Comparison of ENCODE assay signal across 8 cellular contexts in genomic region chr1:23799570-23800395, GRCh38. TPM values are rescaled to one million over a fixed set of nuclear protein-coding genes. Genes with fewer than 3 reads are reported as not detected.
DNase-seq lines count a peak whose midpoint lies in the region; ATAC-seq and TF ChIP-seq lines count a peak whose summit lies in the region.

No MANE protein-coding gene starts in this region.

- H3K9me2 ChIP-seq in SK-N-SH: no peaks in the 10 kb centered on the region

- intact Hi-C loops in dorsolateral prefrontal cortex (cut with DNase I): loop anchor here (2.0 to 10.0 kb wide), 3 partner anchors 25 to 175 kb away; partner anchors contain the start of genes FUCA1 (in 2 of the 2) and HMGCL (in 2 of the 2)

- no peaks in the 10 kb centered on the region for H4K20me1 ChIP-seq in SK-N-SH (ENCODE audit: insufficient read depth)

- WGBS in SK-N-SH (ENCODE audit: low lambda C conversion rate): 7% methylated on average over 11 of the region's 47 CpGs

- no peak for TF ChIP-seq EP300 in SK-N-SH (IDR thresholded peaks at IDR 0.05; ENCODE audit: borderline replicate concordance in 1 of 2, low read depth in 1 of 2, low read length in 1 of 2)

- H3K36me3 ChIP-seq in SK-N-SH (replicated peaks in 1 of 2; ENCODE audit: control insufficient read depth in 1 of 2, insufficient read depth in 2 of 2, low read length in 1 of 2): peaks cover 5 to 30% of the 10 kb centered on the region in 2 experiments
- H3K36me3 ChIP-seq in thoracic aorta: peaks cover 8% of the 10 kb centered on the region

- H3K27me3 ChIP-seq in SK-N-SH (ENCODE audit: insufficient read depth): no peaks in the 10 kb centered on the region
- no peaks in the 10 kb centered on the region for H3K27me3 ChIP-seq in dorsolateral prefrontal cortex
- no peaks in the 10 kb centered on the region for H3K27me3 ChIP-seq in thoracic aorta (replicated peaks; ENCODE audit: insufficient read depth)

- H3K27ac ChIP-seq in SK-N-SH (ENCODE audit: low read depth in 2 of 2, low read length in 1 of 2) (peak overlapping the region; percentile 73 to 85), dorsolateral prefrontal cortex (peak overlapping the region in 58 of 59 donors; percentile 3 to 99 (median 96)), thoracic aorta (peak overlapping the region; percentile 85 to 93)

- peak in 2 of 3 donors; percentile 11 to 21 for DNase-seq in stimulated activated CD4-positive, alpha-beta T cell treated with anti-CD3 and anti-CD28 coated beads, Interleukin-12 subunit alpha, Interleukin-12 subunit beta, amount 100 ng/mL, for 48 hours (ENCODE audit: low read depth in 2 of 3, low spot score in 1 of 3)
- no peak for DNase-seq in stimulated activated CD4-positive, alpha-beta T cell treated with anti-CD3 and anti-CD28 coated beads, Interleukin-4, amount 100 ng/mL, for 4 hours
- peak; percentile 82 for DNase-seq in SK-N-SH
- DNase-seq in dorsolateral prefrontal cortex: peak in 1 of 10 donors; percentile 50
- peak; percentile 62 to 88 for DNase-seq in lung microvascular endothelial cell (ENCODE audit: low read depth in 2 of 2)
- no peak for DNase-seq in thoracic aorta (ENCODE audit: low spot score)

- no peak for TF ChIP-seq CTCF in SK-N-SH (IDR thresholded peaks at IDR 0.05)
- TF ChIP-seq CTCF in dorsolateral prefrontal cortex (IDR thresholded peaks at IDR 0.05 in 54 of 56, conservative IDR thresholded peaks at IDR 0.05 in 2 of 56; ENCODE audit: low read depth in 1 of 56, partially characterized antibody in 56 of 56): no peak
- TF ChIP-seq CTCF in thoracic aorta (IDR thresholded peaks at IDR 0.05): no peak

- CTCF ChIA-PET in SK-N-SH (lab: Yijun Ruan, JAX): interaction anchor here (0.6 to 5.7 kb wide), 8 partner anchors 9 to 162 kb away, joined by 3 to 47 read pairs (median 4); partner anchors contain the start of genes FUCA1, LYPLA2 and RPL11

- H3K79me2 ChIP-seq in SK-N-SH (ENCODE audit: insufficient read depth): no peaks in the 10 kb centered on the region; the same call in 1 of the 2 replicates

- peak overlapping the region; percentile 100 for H3K4me2 ChIP-seq in SK-N-SH

- POLR2A ChIA-PET in SK-N-SH (lab: Yijun Ruan, JAX): interaction anchor here (1.2 to 4.1 kb wide), 4 partner anchors 8 to 26 kb away, joined by 4 to 24 read pairs (median 12); partner anchors contain the start of genes HMGCL, LYPLA2 and PITHD1

- TF ChIP-seq RAD21 in SK-N-SH (IDR thresholded peaks at IDR 0.05; ENCODE audit: low read length): no peak

- H3K4me3 ChIP-seq in SK-N-SH (ENCODE audit: low read depth in 2 of 2, low read length in 1 of 2) (peak overlapping the region; percentile 71 to 89), dorsolateral prefrontal cortex (peak overlapping the region; percentile 64 to 99 (median 91)), thoracic aorta (peak overlapping the region; percentile 98)

- ATAC-seq in HG03135 (IDR thresholded peaks at IDR 0.05; ENCODE audit: unreplicated experiment): peak; percentile 4
- ATAC-seq in thoracic aorta (ENCODE audit: insufficient number of reproducible peaks, low FRiP score, low read depth): peak; percentile 7
- ATAC-seq in GM18519 (IDR thresholded peaks at IDR 0.05; ENCODE audit: low FRiP score, unreplicated experiment): no peak

- peak overlapping the region; percentile 72 for H3K9ac ChIP-seq in SK-N-SH

- H3K9me3 ChIP-seq in SK-N-SH: no peaks in the 10 kb centered on the region
- H3K9me3 ChIP-seq in thoracic aorta: no peaks in the 10 kb centered on the region

- H2AFZ ChIP-seq in SK-N-SH (ENCODE audit: low read depth): 0 out of 2 replicates have a peak overlapping the region, but pooled peaks have one; percentile 98

- H3K4me1 ChIP-seq in SK-N-SH (ENCODE audit: control insufficient read depth in 1 of 2, insufficient read depth in 2 of 2, low read depth in 1 of 2, low read length in 1 of 2): peaks cover 5 to 30% of the 10 kb centered on the region in 2 experiments; a peak in 1 of 4 replicates
- H3K4me1 ChIP-seq in thoracic aorta (ENCODE audit: control insufficient read depth in 1 of 2, low read depth in 2 of 2): peaks cover 3 to 23% of the 10 kb centered on the region in 2 donors

- peaks cover 15% of the 10 kb centered on the region for H3F3A ChIP-seq in SK-N-SH (replicated peaks; ENCODE audit: insufficient read depth)

TF ChIP-seq in SK-N-SH, 30 proteins besides CTCF, POLR2A, EP300 and RAD21:
- 0 out of 2 replicates have a peak, but pooled peaks have one; percentile 19 for TF ChIP-seq ELF1 (IDR thresholded peaks at IDR 0.05)
- no peak for TF ChIP-seq NRF1 (IDR thresholded peaks at IDR 0.05; ENCODE audit: low read depth, low read length)
- 0 out of 2 replicates have a peak, but pooled peaks have one; percentile 25 for TF ChIP-seq POLR2AphosphoS5 (IDR thresholded peaks at IDR 0.05; ENCODE audit: low read depth, low read length)
- no peak for TF ChIP-seq IRF3 (IDR thresholded peaks at IDR 0.05; ENCODE audit: low read depth, low read length)
- TF ChIP-seq FOSL2 (IDR thresholded peaks at IDR 0.05; ENCODE audit: borderline replicate concordance, low read depth): no peak
- peak; percentile 49 for TF ChIP-seq CHD2 (IDR thresholded peaks at IDR 0.05; ENCODE audit: low read length, partially characterized antibody)
- TF ChIP-seq, protein P1, sequence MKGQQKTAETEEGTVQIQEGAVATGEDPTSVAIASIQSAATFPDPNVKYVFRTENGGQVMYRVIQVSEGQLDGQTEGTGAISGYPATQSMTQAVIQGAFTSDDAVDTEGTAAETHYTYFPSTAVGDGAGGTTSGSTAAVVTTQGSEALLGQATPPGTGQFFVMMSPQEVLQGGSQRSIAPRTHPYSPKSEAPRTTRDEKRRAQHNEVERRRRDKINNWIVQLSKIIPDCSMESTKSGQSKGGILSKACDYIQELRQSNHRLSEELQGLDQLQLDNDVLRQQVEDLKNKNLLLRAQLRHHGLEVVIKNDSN (IDR thresholded peaks at IDR 0.05; ENCODE audit: borderline replicate concordance, low read depth): peak; percentile 78; the same call in 1 of the 2 replicates
- no peak for TF ChIP-seq SMC3 (IDR thresholded peaks at IDR 0.05; ENCODE audit: low read depth, low read length)
- no peak for TF ChIP-seq FOXJ3 (CRISPR knock-in tag; IDR thresholded peaks at IDR 0.05)
- TF ChIP-seq TEAD4 (IDR thresholded peaks at IDR 0.05; ENCODE audit: borderline replicate concordance, insufficient read depth): no peak

RNA-seq across cellular contexts. Expression of gene GALE, which starts 0.8 kb away (rescaled TPM):
- polyA plus RNA-seq in SK-N-SH (2012; rRNA removed): 71.7 and 76.0 TPM in 2 replicates
- polyA plus RNA-seq in SK-N-SH (2012; cell fraction: cytosol; rRNA removed): 35.8 and 54.2 TPM in 2 replicates
- 98.6 and 102 TPM in 2 replicates for polyA plus RNA-seq in SK-N-SH (2012; cell fraction: nucleus; rRNA removed)
- 10 to 100 TPM; 13.2 to 40.0 (median 24.0) TPM for total RNA-seq in dorsolateral prefrontal cortex
- total RNA-seq in lung microvascular endothelial cell: 16.7 and 19.6 TPM in 2 replicates
- 10 to 100 TPM in 1 of 2 donors, 1 to 10 TPM in 1; 8.3 to 10.0 TPM for total RNA-seq in thoracic aorta

RNA-seq across cellular contexts. Expression of gene LYPLA2, which starts 8.8 kb away (rescaled TPM):
- 109 and 135 TPM in 2 replicates for polyA plus RNA-seq in SK-N-SH (2012; rRNA removed)
- polyA plus RNA-seq in SK-N-SH (2012; cell fraction: cytosol; rRNA removed): 44.7 and 69.7 TPM in 2 replicates
- 159 and 199 TPM in 2 replicates for polyA plus RNA-seq in SK-N-SH (2012; cell fraction: nucleus; rRNA removed)
- total RNA-seq in dorsolateral prefrontal cortex (10 to 100 TPM; 18.6 to 38.2 (median 26.9) TPM), lung microvascular endothelial cell (92.7 and 108 TPM in 2 replicates), thoracic aorta (10 to 100 TPM; 29.6 to 37.2 TPM)

RNA-seq across cellular contexts. Expression of gene PITHD1, which starts 21.6 kb away (rescaled TPM):
- 36.3 and 41.8 TPM in 2 replicates for polyA plus RNA-seq in SK-N-SH (2012; rRNA removed)
- 46.8 and 56.6 TPM in 2 replicates for polyA plus RNA-seq in SK-N-SH (2012; cell fraction: cytosol; rRNA removed)
- polyA plus RNA-seq in SK-N-SH (2012; cell fraction: nucleus; rRNA removed): 30.0 and 34.5 TPM in 2 replicates
- total RNA-seq in dorsolateral prefrontal cortex: 100 to 1,000 TPM in 113 of 120 experiments, 10 to 100 TPM in 7; 72.3 to 213 (median 157) TPM
- total RNA-seq in lung microvascular endothelial cell: 24.6 and 29.0 TPM in 2 replicates
- 10 to 100 TPM; 42.9 to 57.0 TPM for total RNA-seq in thoracic aorta

RNA-seq across cellular contexts. Expression of gene HMGCL, which starts 25.4 kb away (rescaled TPM):
- polyA plus RNA-seq in SK-N-SH (2012; rRNA removed): 28.2 and 36.5 TPM in 2 replicates
- polyA plus RNA-seq in SK-N-SH (2012; cell fraction: cytosol; rRNA removed): 23.6 and 33.6 TPM in 2 replicates
- polyA plus RNA-seq in SK-N-SH (2012; cell fraction: nucleus; rRNA removed): 30.5 and 34.3 TPM in 2 replicates
- 10 to 100 TPM; 13.4 to 38.9 (median 24.4) TPM for total RNA-seq in dorsolateral prefrontal cortex
- 37.3 and 40.7 TPM in 2 replicates for total RNA-seq in lung microvascular endothelial cell
- 10 to 100 TPM; 27.6 to 31.7 TPM for total RNA-seq in thoracic aorta

RNA-seq across cellular contexts. Expression of gene ELOA, which starts 56.5 kb away (rescaled TPM):
- polyA plus RNA-seq in SK-N-SH (2012; rRNA removed): 14.5 and 17.7 TPM in 2 replicates
- polyA plus RNA-seq in SK-N-SH (2012; cell fraction: cytosol; rRNA removed): 18.0 and 18.4 TPM in 2 replicates
- polyA plus RNA-seq in SK-N-SH (2012; cell fraction: nucleus; rRNA removed): 20.3 and 24.9 TPM in 2 replicates
- total RNA-seq in dorsolateral prefrontal cortex (10 to 100 TPM; 22.2 to 40.6 (median 28.2) TPM), lung microvascular endothelial cell (13.9 and 22.2 TPM in 2 replicates), thoracic aorta (10 to 100 TPM; 23.3 to 40.6 TPM)

Comparison
In these comparisons a context has a peak if more than half of its experiments do, and no peak if none do; other contexts are left out.
1. DNase-seq: peak in stimulated activated CD4-positive, alpha-beta T cell treated with anti-CD3 and anti-CD28 coated beads, Interleukin-12 subunit alpha, Interleukin-12 subunit beta, amount 100 ng/mL, for 48 hours (2 of 3), SK-N-SH (single experiment) and lung microvascular endothelial cell (2 of 2); none in stimulated activated CD4-positive, alpha-beta T cell treated with anti-CD3 and anti-CD28 coated beads, Interleukin-4, amount 100 ng/mL, for 4 hours (0 of 2) and thoracic aorta (single experiment).
2. Peak in every context shown above with its lines, with median percentiles within 50 percentile points of each other: H3K27ac ChIP-seq and H3K4me3 ChIP-seq.